1 cellular context compared by ENCODE assay signal in the genomic region with DNA sequence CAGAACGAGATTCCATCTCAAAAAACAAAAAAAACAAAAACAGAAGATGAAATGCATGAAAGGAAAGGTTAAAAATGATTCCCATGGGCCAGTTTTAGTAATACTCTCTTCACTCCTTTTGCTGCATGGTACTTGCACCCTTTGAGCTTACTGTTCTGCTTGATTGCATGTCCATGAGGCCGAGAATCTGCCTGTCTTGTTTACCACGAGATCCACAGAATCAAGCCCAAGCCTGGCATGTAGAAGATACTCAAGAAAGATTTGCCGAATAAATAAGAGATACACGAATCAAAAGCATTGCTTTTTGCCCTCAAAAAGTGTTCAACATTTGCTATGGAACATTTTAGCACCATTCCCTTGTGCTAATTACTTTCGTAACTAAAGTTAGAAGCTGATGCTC.
TF ChIP-seq lines count a peak whose summit lies in the region.

No MANE protein-coding gene starts in this region.

TF ChIP-seq in WTC11, 78 proteins besides CTCF, POLR2A, EP300 and RAD21 (continued from another document):
- TF ChIP-seq, protein P1, sequence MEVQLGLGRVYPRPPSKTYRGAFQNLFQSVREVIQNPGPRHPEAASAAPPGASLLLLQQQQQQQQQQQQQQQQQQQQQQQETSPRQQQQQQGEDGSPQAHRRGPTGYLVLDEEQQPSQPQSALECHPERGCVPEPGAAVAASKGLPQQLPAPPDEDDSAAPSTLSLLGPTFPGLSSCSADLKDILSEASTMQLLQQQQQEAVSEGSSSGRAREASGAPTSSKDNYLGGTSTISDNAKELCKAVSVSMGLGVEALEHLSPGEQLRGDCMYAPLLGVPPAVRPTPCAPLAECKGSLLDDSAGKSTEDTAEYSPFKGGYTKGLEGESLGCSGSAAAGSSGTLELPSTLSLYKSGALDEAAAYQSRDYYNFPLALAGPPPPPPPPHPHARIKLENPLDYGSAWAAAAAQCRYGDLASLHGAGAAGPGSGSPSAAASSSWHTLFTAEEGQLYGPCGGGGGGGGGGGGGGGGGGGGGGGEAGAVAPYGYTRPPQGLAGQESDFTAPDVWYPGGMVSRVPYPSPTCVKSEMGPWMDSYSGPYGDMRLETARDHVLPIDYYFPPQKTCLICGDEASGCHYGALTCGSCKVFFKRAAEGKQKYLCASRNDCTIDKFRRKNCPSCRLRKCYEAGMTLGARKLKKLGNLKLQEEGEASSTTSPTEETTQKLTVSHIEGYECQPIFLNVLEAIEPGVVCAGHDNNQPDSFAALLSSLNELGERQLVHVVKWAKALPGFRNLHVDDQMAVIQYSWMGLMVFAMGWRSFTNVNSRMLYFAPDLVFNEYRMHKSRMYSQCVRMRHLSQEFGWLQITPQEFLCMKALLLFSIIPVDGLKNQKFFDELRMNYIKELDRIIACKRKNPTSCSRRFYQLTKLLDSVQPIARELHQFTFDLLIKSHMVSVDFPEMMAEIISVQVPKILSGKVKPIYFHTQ (CRISPR knock-in tag; IDR thresholded peaks at IDR 0.05), result no peak
- TF ChIP-seq, protein P2, sequence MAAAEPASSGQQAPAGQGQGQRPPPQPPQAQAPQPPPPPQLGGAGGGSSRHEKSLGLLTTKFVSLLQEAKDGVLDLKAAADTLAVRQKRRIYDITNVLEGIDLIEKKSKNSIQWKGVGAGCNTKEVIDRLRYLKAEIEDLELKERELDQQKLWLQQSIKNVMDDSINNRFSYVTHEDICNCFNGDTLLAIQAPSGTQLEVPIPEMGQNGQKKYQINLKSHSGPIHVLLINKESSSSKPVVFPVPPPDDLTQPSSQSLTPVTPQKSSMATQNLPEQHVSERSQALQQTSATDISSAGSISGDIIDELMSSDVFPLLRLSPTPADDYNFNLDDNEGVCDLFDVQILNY (CRISPR knock-in tag; IDR thresholded peaks at IDR 0.05), result no peak
- TF ChIP-seq ZNF232 (CRISPR knock-in tag; IDR thresholded peaks at IDR 0.05) (no peak), ETV6 (CRISPR knock-in tag; IDR thresholded peaks at IDR 0.05) (no peak), PRRX2 (CRISPR knock-in tag; IDR thresholded peaks at IDR 0.05) (no peak), JAZF1 (CRISPR knock-in tag; IDR thresholded peaks at IDR 0.05) (no peak), ATF1 (CRISPR knock-in tag; IDR thresholded peaks at IDR 0.05) (no peak)
- TF ChIP-seq, protein P3, sequence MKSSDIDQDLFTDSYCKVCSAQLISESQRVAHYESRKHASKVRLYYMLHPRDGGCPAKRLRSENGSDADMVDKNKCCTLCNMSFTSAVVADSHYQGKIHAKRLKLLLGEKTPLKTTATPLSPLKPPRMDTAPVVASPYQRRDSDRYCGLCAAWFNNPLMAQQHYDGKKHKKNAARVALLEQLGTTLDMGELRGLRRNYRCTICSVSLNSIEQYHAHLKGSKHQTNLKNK (CRISPR knock-in tag; IDR thresholded peaks at IDR 0.05), result no peak
- TF ChIP-seq, protein P4, sequence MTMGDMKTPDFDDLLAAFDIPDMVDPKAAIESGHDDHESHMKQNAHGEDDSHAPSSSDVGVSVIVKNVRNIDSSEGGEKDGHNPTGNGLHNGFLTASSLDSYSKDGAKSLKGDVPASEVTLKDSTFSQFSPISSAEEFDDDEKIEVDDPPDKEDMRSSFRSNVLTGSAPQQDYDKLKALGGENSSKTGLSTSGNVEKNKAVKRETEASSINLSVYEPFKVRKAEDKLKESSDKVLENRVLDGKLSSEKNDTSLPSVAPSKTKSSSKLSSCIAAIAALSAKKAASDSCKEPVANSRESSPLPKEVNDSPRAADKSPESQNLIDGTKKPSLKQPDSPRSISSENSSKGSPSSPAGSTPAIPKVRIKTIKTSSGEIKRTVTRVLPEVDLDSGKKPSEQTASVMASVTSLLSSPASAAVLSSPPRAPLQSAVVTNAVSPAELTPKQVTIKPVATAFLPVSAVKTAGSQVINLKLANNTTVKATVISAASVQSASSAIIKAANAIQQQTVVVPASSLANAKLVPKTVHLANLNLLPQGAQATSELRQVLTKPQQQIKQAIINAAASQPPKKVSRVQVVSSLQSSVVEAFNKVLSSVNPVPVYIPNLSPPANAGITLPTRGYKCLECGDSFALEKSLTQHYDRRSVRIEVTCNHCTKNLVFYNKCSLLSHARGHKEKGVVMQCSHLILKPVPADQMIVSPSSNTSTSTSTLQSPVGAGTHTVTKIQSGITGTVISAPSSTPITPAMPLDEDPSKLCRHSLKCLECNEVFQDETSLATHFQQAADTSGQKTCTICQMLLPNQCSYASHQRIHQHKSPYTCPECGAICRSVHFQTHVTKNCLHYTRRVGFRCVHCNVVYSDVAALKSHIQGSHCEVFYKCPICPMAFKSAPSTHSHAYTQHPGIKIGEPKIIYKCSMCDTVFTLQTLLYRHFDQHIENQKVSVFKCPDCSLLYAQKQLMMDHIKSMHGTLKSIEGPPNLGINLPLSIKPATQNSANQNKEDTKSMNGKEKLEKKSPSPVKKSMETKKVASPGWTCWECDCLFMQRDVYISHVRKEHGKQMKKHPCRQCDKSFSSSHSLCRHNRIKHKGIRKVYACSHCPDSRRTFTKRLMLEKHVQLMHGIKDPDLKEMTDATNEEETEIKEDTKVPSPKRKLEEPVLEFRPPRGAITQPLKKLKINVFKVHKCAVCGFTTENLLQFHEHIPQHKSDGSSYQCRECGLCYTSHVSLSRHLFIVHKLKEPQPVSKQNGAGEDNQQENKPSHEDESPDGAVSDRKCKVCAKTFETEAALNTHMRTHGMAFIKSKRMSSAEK (CRISPR knock-in tag; IDR thresholded peaks at IDR 0.05; ENCODE audit: borderline replicate concordance), result no peak
- TF ChIP-seq, protein P5, sequence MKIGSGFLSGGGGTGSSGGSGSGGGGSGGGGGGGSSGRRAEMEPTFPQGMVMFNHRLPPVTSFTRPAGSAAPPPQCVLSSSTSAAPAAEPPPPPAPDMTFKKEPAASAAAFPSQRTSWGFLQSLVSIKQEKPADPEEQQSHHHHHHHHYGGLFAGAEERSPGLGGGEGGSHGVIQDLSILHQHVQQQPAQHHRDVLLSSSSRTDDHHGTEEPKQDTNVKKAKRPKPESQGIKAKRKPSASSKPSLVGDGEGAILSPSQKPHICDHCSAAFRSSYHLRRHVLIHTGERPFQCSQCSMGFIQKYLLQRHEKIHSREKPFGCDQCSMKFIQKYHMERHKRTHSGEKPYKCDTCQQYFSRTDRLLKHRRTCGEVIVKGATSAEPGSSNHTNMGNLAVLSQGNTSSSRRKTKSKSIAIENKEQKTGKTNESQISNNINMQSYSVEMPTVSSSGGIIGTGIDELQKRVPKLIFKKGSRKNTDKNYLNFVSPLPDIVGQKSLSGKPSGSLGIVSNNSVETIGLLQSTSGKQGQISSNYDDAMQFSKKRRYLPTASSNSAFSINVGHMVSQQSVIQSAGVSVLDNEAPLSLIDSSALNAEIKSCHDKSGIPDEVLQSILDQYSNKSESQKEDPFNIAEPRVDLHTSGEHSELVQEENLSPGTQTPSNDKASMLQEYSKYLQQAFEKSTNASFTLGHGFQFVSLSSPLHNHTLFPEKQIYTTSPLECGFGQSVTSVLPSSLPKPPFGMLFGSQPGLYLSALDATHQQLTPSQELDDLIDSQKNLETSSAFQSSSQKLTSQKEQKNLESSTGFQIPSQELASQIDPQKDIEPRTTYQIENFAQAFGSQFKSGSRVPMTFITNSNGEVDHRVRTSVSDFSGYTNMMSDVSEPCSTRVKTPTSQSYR (CRISPR knock-in tag; IDR thresholded peaks at IDR 0.05), result no peak
- TF ChIP-seq, protein P6, sequence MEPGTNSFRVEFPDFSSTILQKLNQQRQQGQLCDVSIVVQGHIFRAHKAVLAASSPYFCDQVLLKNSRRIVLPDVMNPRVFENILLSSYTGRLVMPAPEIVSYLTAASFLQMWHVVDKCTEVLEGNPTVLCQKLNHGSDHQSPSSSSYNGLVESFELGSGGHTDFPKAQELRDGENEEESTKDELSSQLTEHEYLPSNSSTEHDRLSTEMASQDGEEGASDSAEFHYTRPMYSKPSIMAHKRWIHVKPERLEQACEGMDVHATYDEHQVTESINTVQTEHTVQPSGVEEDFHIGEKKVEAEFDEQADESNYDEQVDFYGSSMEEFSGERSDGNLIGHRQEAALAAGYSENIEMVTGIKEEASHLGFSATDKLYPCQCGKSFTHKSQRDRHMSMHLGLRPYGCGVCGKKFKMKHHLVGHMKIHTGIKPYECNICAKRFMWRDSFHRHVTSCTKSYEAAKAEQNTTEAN (CRISPR knock-in tag; IDR thresholded peaks at IDR 0.05), result no peak
